In the genomic region with DNA sequence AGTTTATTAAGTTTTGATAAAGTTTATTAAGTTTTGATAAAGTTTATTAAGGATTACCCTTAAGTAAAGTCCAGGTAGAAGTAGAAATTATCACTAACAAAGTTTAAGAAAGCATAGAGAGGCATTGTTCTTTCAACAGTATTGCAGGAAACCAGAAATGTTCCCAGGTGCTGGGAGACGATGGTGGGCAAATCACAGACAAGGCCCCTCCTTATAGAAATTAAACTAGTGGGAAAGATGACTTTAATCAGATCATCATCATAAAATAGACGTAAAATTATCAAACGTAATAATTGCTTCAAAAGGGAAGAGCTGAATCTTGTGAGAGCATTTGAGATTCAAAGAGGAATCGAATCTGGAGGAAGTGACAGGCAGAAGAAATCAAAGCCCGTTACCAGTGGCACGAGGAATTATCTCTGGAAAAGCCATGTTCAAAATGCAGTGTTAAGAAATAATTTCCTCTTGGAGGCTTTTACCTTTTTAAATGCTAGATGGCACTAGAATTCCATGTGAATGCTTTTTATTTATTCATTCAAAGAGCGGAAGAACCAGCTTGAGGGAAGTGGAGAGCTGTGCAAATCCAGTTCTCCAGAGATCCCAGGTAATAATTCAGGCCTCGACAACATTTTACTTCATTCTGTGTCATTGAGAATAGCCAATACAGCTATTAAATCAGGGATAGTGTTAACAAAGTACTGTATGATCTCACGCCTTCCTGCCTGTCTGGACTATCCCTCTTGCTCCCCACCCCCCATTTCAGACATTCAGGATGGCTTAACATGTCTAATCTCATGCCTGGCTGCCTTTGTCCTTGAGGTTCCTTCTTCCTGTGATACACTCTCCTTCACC, we compare ENCODE assay signal across 1 cellular context.
TF ChIP-seq lines count a peak whose summit lies in the region.

No MANE protein-coding gene starts in this region.

TF ChIP-seq in WTC11, 78 proteins besides CTCF, POLR2A, EP300 and RAD21 (continued from another document):
- TF ChIP-seq, protein P1, sequence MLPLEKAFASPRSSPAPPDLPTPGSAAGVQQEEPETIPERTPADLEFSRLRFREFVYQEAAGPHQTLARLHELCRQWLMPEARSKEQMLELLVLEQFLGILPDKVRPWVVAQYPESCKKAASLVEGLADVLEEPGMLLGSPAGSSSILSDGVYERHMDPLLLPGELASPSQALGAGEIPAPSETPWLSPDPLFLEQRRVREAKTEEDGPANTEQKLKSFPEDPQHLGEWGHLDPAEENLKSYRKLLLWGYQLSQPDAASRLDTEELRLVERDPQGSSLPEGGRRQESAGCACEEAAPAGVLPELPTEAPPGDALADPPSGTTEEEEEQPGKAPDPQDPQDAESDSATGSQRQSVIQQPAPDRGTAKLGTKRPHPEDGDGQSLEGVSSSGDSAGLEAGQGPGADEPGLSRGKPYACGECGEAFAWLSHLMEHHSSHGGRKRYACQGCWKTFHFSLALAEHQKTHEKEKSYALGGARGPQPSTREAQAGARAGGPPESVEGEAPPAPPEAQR (CRISPR knock-in tag; IDR thresholded peaks at IDR 0.05), result no peak
- TF ChIP-seq RORB (CRISPR knock-in tag; IDR thresholded peaks at IDR 0.05) (no peak), GRHL2 (CRISPR knock-in tag; IDR thresholded peaks at IDR 0.05; ENCODE audit: insufficient replicate concordance, severe bottlenecking) (no peak), ZBTB21 (CRISPR knock-in tag; IDR thresholded peaks at IDR 0.05; ENCODE audit: borderline replicate concordance) (no peak), TEAD4 (CRISPR knock-in tag; IDR thresholded peaks at IDR 0.05) (no peak), NFYB (CRISPR knock-in tag; conservative IDR thresholded peaks at IDR 0.05; ENCODE audit: low read depth) (no peak)
- TF ChIP-seq, protein P2, sequence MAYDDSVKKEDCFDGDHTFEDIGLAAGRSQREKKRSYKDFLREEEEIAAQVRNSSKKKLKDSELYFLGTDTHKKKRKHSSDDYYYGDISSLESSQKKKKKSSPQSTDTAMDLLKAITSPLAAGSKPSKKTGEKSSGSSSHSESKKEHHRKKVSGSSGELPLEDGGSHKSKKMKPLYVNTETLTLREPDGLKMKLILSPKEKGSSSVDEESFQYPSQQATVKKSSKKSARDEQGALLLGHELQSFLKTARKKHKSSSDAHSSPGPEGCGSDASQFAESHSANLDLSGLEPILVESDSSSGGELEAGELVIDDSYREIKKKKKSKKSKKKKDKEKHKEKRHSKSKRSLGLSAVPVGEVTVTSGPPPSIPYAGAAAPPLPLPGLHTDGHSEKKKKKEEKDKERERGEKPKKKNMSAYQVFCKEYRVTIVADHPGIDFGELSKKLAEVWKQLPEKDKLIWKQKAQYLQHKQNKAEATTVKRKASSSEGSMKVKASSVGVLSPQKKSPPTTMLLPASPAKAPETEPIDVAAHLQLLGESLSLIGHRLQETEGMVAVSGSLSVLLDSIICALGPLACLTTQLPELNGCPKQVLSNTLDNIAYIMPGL (CRISPR knock-in tag; IDR thresholded peaks at IDR 0.05), result no peak
